Comparison of ENCODE assay signal across 22 cellular contexts in genomic region chr7:120060875-120061274, GRCh38.
DNase-seq lines count a peak whose midpoint lies in the region; ATAC-seq and TF ChIP-seq lines count a peak whose summit lies in the region.
"Had no signal": no experiment of that assay in that cellular context is flagged by ENCODE, and none has a peak within 500 bp of the region (broad histone marks: within the 10 kb centered on the region; RNA-seq: fewer than 3 reads in every experiment).

No MANE protein-coding gene starts in this region.

- no peak overlapping the region for H3K27ac ChIP-seq in vagina
- H3K27ac ChIP-seq: A549, BLaER1, body of pancreas had no signal

- no peaks in the 10 kb centered on the region for H3K36me3 ChIP-seq in vagina
- H3K36me3 ChIP-seq: BLaER1 had no signal

- no peaks in the 10 kb centered on the region for H3K27me3 Mint-ChIP-seq in Calu3 (ENCODE audit: unreplicated experiment)
- H3K27me3 Mint-ChIP-seq: activated CD8-positive, alpha-beta memory T cell treated with anti-CD3 and anti-CD28 coated beads, Interleukin-2, amount 10 ng/mL, durations not matched to agents 7 days and 5 days; activated naive CD8-positive, alpha-beta T cell treated with anti-CD3 and anti-CD28 coated beads, Interleukin-2, amount 10 ng/mL, durations not matched to agents 7 days and 5 days had no signal

- intact Hi-C loops in Calu3 (cut with micrococcal nuclease; ENCODE audit: unreplicated experiment) = no loop called here
- intact Hi-C loops in vagina (cut with DNase I) = loop anchor here (5.0 kb wide), 1 partner anchor 1474 kb away; no protein-coding TSS in a partner anchor

- no TSS peak for BruUV-seq in Calu3 (replicated peaks; lab: Mats Ljungman, UMichigan)

- no peaks in the 10 kb centered on the region for H3K36me3 Mint-ChIP-seq in Calu3 (ENCODE audit: insufficient read depth, unreplicated experiment)
- H3K36me3 Mint-ChIP-seq: activated CD8-positive, alpha-beta memory T cell treated with anti-CD3 and anti-CD28 coated beads, Interleukin-2, amount 10 ng/mL, durations not matched to agents 7 days and 5 days; activated naive CD8-positive, alpha-beta T cell treated with anti-CD3 and anti-CD28 coated beads, Interleukin-2, amount 10 ng/mL, durations not matched to agents 7 days and 5 days had no signal

- CTCF ChIA-PET in Calu3 (lab: Charles Lee) = no interaction called here

- DNase-seq in GM12865 (ENCODE audit: low read depth) = peak; percentile 56
- peak; percentile 62 for DNase-seq in NOMO-1 treated with DMSO at 0.1 percent for 48 hours (lab: John Stamatoyannopoulos, UW; ENCODE audit: unreplicated experiment)
- DNase-seq in stimulated activated CD4-positive, alpha-beta T cell treated with anti-CD3 and anti-CD28 coated beads, Interleukin-4, amount 100 ng/mL, for 1 hour = no peak
- no peak for DNase-seq in Calu3
- no peak for DNase-seq in vagina (ENCODE audit: extremely low spot score in 2 of 2)
- DNase-seq: activated CD8-positive, alpha-beta memory T cell treated with anti-CD3 and anti-CD28 coated beads, Interleukin-2, amount 10 ng/mL, durations not matched to agents 7 days and 5 days; activated naive CD8-positive, alpha-beta T cell treated with anti-CD3 and anti-CD28 coated beads, Interleukin-2, amount 10 ng/mL, durations not matched to agents 7 days and 5 days; body of pancreas; endodermal cell; GDM1; H7; midbrain; NCI-H146; NCI-H774; SK-N-SH; small intestine; T1000 had no signal

- no peaks in the 10 kb centered on the region for H3K4me1 ChIP-seq in vagina
- H3K4me1 ChIP-seq: A549, BLaER1, body of pancreas had no signal

- no peak overlapping the region for H3K27ac Mint-ChIP-seq in Calu3 (ENCODE audit: unreplicated experiment)
- H3K27ac Mint-ChIP-seq: activated CD8-positive, alpha-beta memory T cell treated with anti-CD3 and anti-CD28 coated beads, Interleukin-2, amount 10 ng/mL, durations not matched to agents 7 days and 5 days; activated naive CD8-positive, alpha-beta T cell treated with anti-CD3 and anti-CD28 coated beads, Interleukin-2, amount 10 ng/mL, durations not matched to agents 7 days and 5 days; endodermal cell had no signal

- TF ChIP-seq CTCF in GM12865 (IDR thresholded peaks at IDR 0.05; ENCODE audit: insufficient read depth, low read depth, low read length, missing control alignments) = no peak
- no peak for TF ChIP-seq CTCF in Calu3 (IDR thresholded peaks at IDR 0.05; ENCODE audit: unreplicated experiment)
- no peak for TF ChIP-seq CTCF in vagina (IDR thresholded peaks at IDR 0.05)

- no peak for TF ChIP-seq POLR2A in vagina (IDR thresholded peaks at IDR 0.05)

- H3K4me3 ChIP-seq in GM12865 (ENCODE audit: low read depth, low read length) (no peak overlapping the region), vagina (no peak overlapping the region)
- H3K4me3 ChIP-seq: A549, BLaER1, body of pancreas had no signal

- H3K27me3 ChIP-seq in vagina = no peaks in the 10 kb centered on the region
- H3K27me3 ChIP-seq: BLaER1, body of pancreas had no signal

- H3K4me1 Mint-ChIP-seq in Calu3 (ENCODE audit: low read depth, unreplicated experiment) = peaks cover 4% of the 10 kb centered on the region
- H3K4me1 Mint-ChIP-seq: activated CD8-positive, alpha-beta memory T cell treated with anti-CD3 and anti-CD28 coated beads, Interleukin-2, amount 10 ng/mL, durations not matched to agents 7 days and 5 days; activated naive CD8-positive, alpha-beta T cell treated with anti-CD3 and anti-CD28 coated beads, Interleukin-2, amount 10 ng/mL, durations not matched to agents 7 days and 5 days; endodermal cell had no signal

- H3K4me3 Mint-ChIP-seq in Calu3 (ENCODE audit: low read depth, unreplicated experiment) = no peak overlapping the region
- H3K4me3 Mint-ChIP-seq: activated CD8-positive, alpha-beta memory T cell treated with anti-CD3 and anti-CD28 coated beads, Interleukin-2, amount 10 ng/mL, durations not matched to agents 7 days and 5 days; activated naive CD8-positive, alpha-beta T cell treated with anti-CD3 and anti-CD28 coated beads, Interleukin-2, amount 10 ng/mL, durations not matched to agents 7 days and 5 days; endodermal cell had no signal

- no peaks in the 10 kb centered on the region for H3K9me3 ChIP-seq in vagina
- H3K9me3 ChIP-seq: A549, BLaER1, body of pancreas, SK-N-SH had no signal

- no peaks in the 10 kb centered on the region for H3K9me3 Mint-ChIP-seq in Calu3 (ENCODE audit: low read depth, unreplicated experiment)
- H3K9me3 Mint-ChIP-seq: activated naive CD8-positive, alpha-beta T cell treated with anti-CD3 and anti-CD28 coated beads, Interleukin-2, amount 10 ng/mL, durations not matched to agents 7 days and 5 days; endodermal cell had no signal

- ATAC-seq in GM21360 (IDR thresholded peaks at IDR 0.05; ENCODE audit: unreplicated experiment) (peak; percentile 41), HG03342 (IDR thresholded peaks at IDR 0.05; ENCODE audit: unreplicated experiment) (peak; percentile 68), HG03460 (IDR thresholded peaks at IDR 0.05; ENCODE audit: unreplicated experiment) (no peak)
- ATAC-seq: A549; activated CD8-positive, alpha-beta memory T cell treated with anti-CD3 and anti-CD28 coated beads, Interleukin-2, amount 10 ng/mL, durations not matched to agents 7 days and 5 days; body of pancreas had no signal

Comparison
In these comparisons a context has a peak if more than half of its experiments do, and no peak if none do; other contexts are left out.
1. DNase-seq: peak in GM12865 (single experiment) and NOMO-1 treated with DMSO at 0.1 percent for 48 hours (single experiment); none in stimulated activated CD4-positive, alpha-beta T cell treated with anti-CD3 and anti-CD28 coated beads, Interleukin-4, amount 100 ng/mL, for 1 hour (single experiment), Calu3 (single experiment) and vagina (0 of 2).